13 cellular contexts compared by ENCODE assay signal in genomic region chr19:2333807-2334211, GRCh38. TPM values are rescaled to one million over a fixed set of nuclear protein-coding genes. Genes with fewer than 3 reads are reported as not detected.
A peak's percentile ranks its signal among the peaks of the same experiment; 100 is the strongest.
DNase-seq lines count a peak whose midpoint lies in the region; TF ChIP-seq lines count a peak whose summit lies in the region.
"Had no signal": no experiment of that assay in that cellular context is flagged by ENCODE, and none has a peak within 500 bp of the region (broad histone marks: within the 10 kb centered on the region; RNA-seq: fewer than 3 reads in every experiment).

No MANE protein-coding gene starts in this region.

- H3K18ac ChIP-seq in H9 (ENCODE audit: insufficient read length, low read depth, low read length) = no peak overlapping the region

- no peak overlapping the region for H2AFZ ChIP-seq in H9 (ENCODE audit: low read length)

- CTCF ChIA-PET in CD8-positive, alpha-beta memory T cell (lab: Charles Lee) = no interaction called here

- intact Hi-C loops in ascending aorta (cut with DNase I) = no loop called here

- POLR2A ChIA-PET in CD8-positive, alpha-beta memory T cell (lab: Charles Lee) = no interaction called here

- no peak for DNase-seq in H9
- DNase-seq in ascending aorta (ENCODE audit: low spot score in 2 of 2) = no peak
- DNase-seq in CD8-positive, alpha-beta memory T cell = no peak
- DNase-seq in NCI-H146 (lab: John Stamatoyannopoulos, UW) = no peak
- DNase-seq in GM13976 (ENCODE audit: low spot score) = no peak
- DNase-seq: CD4-positive, CD25-positive, alpha-beta regulatory T cell; IMR-90; sigmoid colon had no signal

- H3K27me3 ChIP-seq in BLaER1 treated with 17β-estradiol and CSF1 and Interleukin-3, amounts not matched to agents 10 nM and 100 nM = peaks cover 0 to 3% (median 0%) of the 10 kb centered on the region in 11 experiments; a peak in 1 of 22 replicates
- H3K27me3 ChIP-seq in H9 (ENCODE audit: insufficient read depth, low read length) (no peaks in the 10 kb centered on the region), ascending aorta (no peaks in the 10 kb centered on the region)
- H3K27me3 ChIP-seq in CD8-positive, alpha-beta memory T cell (ENCODE audit: insufficient read depth, low read length, poor library complexity, severe bottlenecking) = no peaks in the 10 kb centered on the region
- H3K27me3 ChIP-seq: sigmoid colon had no signal

- no peak overlapping the region for H2BK12ac ChIP-seq in H9 (ENCODE audit: insufficient read length, low read depth, low read length)

- peaks cover 2% of the 10 kb centered on the region for H3K79me1 ChIP-seq in H9 (ENCODE audit: insufficient read depth, low read depth, low read length, poor library complexity, severe bottlenecking)

- H3K14ac ChIP-seq in H9 (ENCODE audit: insufficient read depth, low read length) = no peak overlapping the region

- no peak overlapping the region for H4K91ac ChIP-seq in H9 (ENCODE audit: insufficient read length, low read depth, low read length)

- peaks cover 9% of the 10 kb centered on the region for H3K23me2 ChIP-seq in H9 (ENCODE audit: insufficient read length, low read depth, low read length, poor library complexity, severe bottlenecking)

- H3K9me3 Mint-ChIP-seq in H9 (peaks cover 3 to 6% of the 10 kb centered on the region in 2 experiments; a peak in 4 of 5 replicates), nephron (no peaks in the 10 kb centered on the region)
- no peaks in the 10 kb centered on the region for H3K9me3 Mint-ChIP-seq in CD8-positive, alpha-beta memory T cell

- peaks cover 52 to 93% (median 58%) of the 10 kb centered on the region in 11 experiments for H4K20me1 ChIP-seq in BLaER1 treated with 17β-estradiol and CSF1 and Interleukin-3, amounts not matched to agents 10 nM and 100 nM
- H4K20me1 ChIP-seq in H9 (ENCODE audit: control insufficient read depth, insufficient read depth, insufficient read length) = peaks cover 5% of the 10 kb centered on the region

- H3K23ac ChIP-seq in H9 (ENCODE audit: insufficient read length, low read depth, low read length) = no peak overlapping the region

- no CpG with 5 or more reads among the region's 11 CpGs for WGBS in H9 (ENCODE audit: extremely low coverage, insufficient read length, low lambda C conversion rate)

- peak overlapping the region in 8 of 10 experiments; percentile 21 to 91 (median 51); a peak in 12 of 20 replicates for H3K4me3 ChIP-seq in BLaER1 treated with 17β-estradiol and CSF1 and Interleukin-3, amounts not matched to agents 10 nM and 100 nM
- no peak overlapping the region for H3K4me3 ChIP-seq in ascending aorta
- no peak overlapping the region for H3K4me3 ChIP-seq in CD8-positive, alpha-beta memory T cell (ENCODE audit: low read length)
- H3K4me3 ChIP-seq: sigmoid colon had no signal

- H3K36me3 Mint-ChIP-seq in H9 (ENCODE audit: insufficient read depth in 1 of 3, low read depth in 3 of 3) = peaks cover 4 to 19% (median 7%) of the 10 kb centered on the region in 3 experiments
- H3K36me3 Mint-ChIP-seq in nephron (ENCODE audit: low read depth) = no peaks in the 10 kb centered on the region
- H3K36me3 Mint-ChIP-seq in CD8-positive, alpha-beta memory T cell = peaks cover 0 to 17% (median 0%) of the 10 kb centered on the region in 3 donors

- no peak overlapping the region for H3K56ac ChIP-seq in H9 (ENCODE audit: insufficient read length, low read depth, low read length)

- H3K9me3 ChIP-seq in BLaER1 treated with 17β-estradiol and CSF1 and Interleukin-3, amounts not matched to agents 10 nM and 100 nM (replicated peaks in 1 of 11) = peaks cover 0 to 8% (median 0%) of the 10 kb centered on the region in 11 experiments; a peak in 4 of 22 replicates
- no peaks in the 10 kb centered on the region for H3K9me3 ChIP-seq in H9 (ENCODE audit: control insufficient read depth, low read depth, low read length)
- no peaks in the 10 kb centered on the region for H3K9me3 ChIP-seq in ascending aorta
- H3K9me3 ChIP-seq in CD8-positive, alpha-beta memory T cell (ENCODE audit: low read length) = no peaks in the 10 kb centered on the region
- H3K9me3 ChIP-seq: sigmoid colon had no signal

- H3K4me1 Mint-ChIP-seq in H9 = peaks cover 26 to 46% of the 10 kb centered on the region in 2 experiments
- peaks cover 61% of the 10 kb centered on the region for H3K4me1 Mint-ChIP-seq in nephron
- peaks cover 18 to 42% (median 21%) of the 10 kb centered on the region in 3 donors for H3K4me1 Mint-ChIP-seq in CD8-positive, alpha-beta memory T cell

- H3K27ac Mint-ChIP-seq in H9 (peak overlapping the region; percentile 75 to 94 (median 91); a peak in 6 of 7 replicates), nephron (peak overlapping the region; percentile 53 to 94 (median 85))
- peak overlapping the region in 1 of 8 donors; percentile 89 for H3K27ac Mint-ChIP-seq in CD8-positive, alpha-beta memory T cell
- H3K27ac Mint-ChIP-seq: activated T-helper 17 cell treated with anti-CD3 and anti-CD28 coated beads, Interleukin-2, amount 50 U/mL, for 72 hours had no signal

- peak; percentile 39; the same call in 2 of the 3 replicates for TF ChIP-seq CTCF in H9 (conservative IDR thresholded peaks at IDR 0.05)
- TF ChIP-seq CTCF in nephron (IDR thresholded peaks at IDR 0.05; ENCODE audit: unreplicated experiment in 3 of 3) = no peak
- no peak for TF ChIP-seq CTCF in ascending aorta (IDR thresholded peaks at IDR 0.05)
- no peak for TF ChIP-seq CTCF in GM13976 (IDR thresholded peaks at IDR 0.05; ENCODE audit: borderline replicate concordance, control extremely low read depth, extremely low read depth, insufficient read depth, missing control alignments)

- no peak overlapping the region for H4K5ac ChIP-seq in H9 (ENCODE audit: insufficient read length, low read depth, low read length)

- H3K27me3 Mint-ChIP-seq in H9 (ENCODE audit: low read depth) (peaks cover 1% of the 10 kb centered on the region; the same call in 1 of the 2 replicates), nephron (ENCODE audit: low read depth) (no peaks in the 10 kb centered on the region)
- peaks cover 0 to 2% of the 10 kb centered on the region in 2 donors for H3K27me3 Mint-ChIP-seq in CD8-positive, alpha-beta memory T cell
- H3K27me3 Mint-ChIP-seq: activated T-helper 17 cell treated with anti-CD3 and anti-CD28 coated beads, Interleukin-2, amount 50 U/mL, for 72 hours; CD4-positive, CD25-positive, alpha-beta regulatory T cell had no signal

- H2BK15ac ChIP-seq in H9 (ENCODE audit: low read depth, low read length) = no peak overlapping the region

- H3K36me3 ChIP-seq in BLaER1 treated with 17β-estradiol and CSF1 and Interleukin-3, amounts not matched to agents 10 nM and 100 nM = peaks cover 2 to 24% (median 4%) of the 10 kb centered on the region in 11 experiments; a peak in 18 of 22 replicates
- peaks cover under 1 to 7% of the 10 kb centered on the region in 2 donors for H3K36me3 ChIP-seq in ascending aorta
- no peaks in the 10 kb centered on the region for H3K36me3 ChIP-seq in CD8-positive, alpha-beta memory T cell (ENCODE audit: insufficient read depth, low read length)

- H3K4me2 ChIP-seq in BLaER1 treated with 17β-estradiol and CSF1 and Interleukin-3, amounts not matched to agents 10 nM and 100 nM = peak overlapping the region; percentile 84 to 98 (median 97)
- H3K4me2 ChIP-seq in H9 (ENCODE audit: insufficient read depth, insufficient read length, low read length) = no peak overlapping the region

- H3K9ac ChIP-seq in BLaER1 treated with 17β-estradiol and CSF1 and Interleukin-3, amounts not matched to agents 10 nM and 100 nM = peak overlapping the region; percentile 44 to 97 (median 72); a peak in 20 of 22 replicates
- no peak overlapping the region for H3K9ac ChIP-seq in H9 (ENCODE audit: extremely low read depth, insufficient read length, low read length)

- H2AK5ac ChIP-seq in H9 (ENCODE audit: insufficient read length, low read length) = no peak overlapping the region

- no peak overlapping the region for H3T11ph ChIP-seq in H9 (ENCODE audit: low read length)

- H3K27ac ChIP-seq in BLaER1 treated with 17β-estradiol and CSF1 and Interleukin-3, amounts not matched to agents 10 nM and 100 nM = peak overlapping the region in 9 of 11 experiments; percentile 40 to 98 (median 93); a peak in 20 of 22 replicates
- H3K27ac ChIP-seq in H9 (ENCODE audit: insufficient read length, low read depth, low read length) (no peak overlapping the region), angular gyrus (ENCODE audit: low read depth, low read length) (peak overlapping the region; percentile 17), ascending aorta (no peak overlapping the region)
- H3K27ac ChIP-seq in CD8-positive, alpha-beta memory T cell (ENCODE audit: low read depth, low read length) = no peak overlapping the region

- H3K4me1 ChIP-seq in BLaER1 treated with 17β-estradiol and CSF1 and Interleukin-3, amounts not matched to agents 10 nM and 100 nM = peaks cover 75 to 94% (median 85%) of the 10 kb centered on the region in 10 experiments
- peaks cover 5% of the 10 kb centered on the region; the same call in 1 of the 2 replicates for H3K4me1 ChIP-seq in H9 (ENCODE audit: insufficient read depth, low read length)
- H3K4me1 ChIP-seq in ascending aorta = peaks cover 2 to 22% of the 10 kb centered on the region in 2 donors
- H3K4me1 ChIP-seq in CD8-positive, alpha-beta memory T cell (ENCODE audit: insufficient read depth, low read length) = peaks cover 33% of the 10 kb centered on the region

- H4K8ac ChIP-seq in H9 (replicated peaks; ENCODE audit: insufficient read length, low read depth, low read length) = no peak overlapping the region

- H2BK20ac ChIP-seq in H9 (ENCODE audit: low read depth, low read length, poor library complexity, severe bottlenecking) = no peak overlapping the region

- in situ Hi-C loops in GM13976 (cut with MboI; ENCODE audit: low sequenced_read_pairs, unreplicated experiment) = no loop called here

- no peak overlapping the region for H2BK120ac ChIP-seq in H9 (ENCODE audit: low read depth, low read length, poor library complexity, severe bottlenecking)

- no peak overlapping the region for H3K4ac ChIP-seq in H9 (ENCODE audit: low read depth, low read length)

- H2BK5ac ChIP-seq in H9 (ENCODE audit: insufficient read length, low read length) = no peak overlapping the region

- peak overlapping the region in 1 of 2 experiments; percentile 18; a peak in 1 of 5 replicates for H3K4me3 Mint-ChIP-seq in H9
- peak overlapping the region; percentile 43 to 59 (median 44) for H3K4me3 Mint-ChIP-seq in nephron
- no peak overlapping the region for H3K4me3 Mint-ChIP-seq in CD8-positive, alpha-beta memory T cell
- H3K4me3 Mint-ChIP-seq: activated T-helper 17 cell treated with anti-CD3 and anti-CD28 coated beads, Interleukin-2, amount 50 U/mL, for 72 hours had no signal

- H3K79me2 ChIP-seq in H9 (ENCODE audit: insufficient read depth, low read length) = peaks cover 7% of the 10 kb centered on the region; the same call in 1 of the 2 replicates

RNA-seq across cellular contexts. Expression of gene SPPL2B, which starts 5.3 kb away (rescaled TPM):
- total RNA-seq in H9 (2021) (69.4 and 73.7 TPM in 2 replicates), ascending aorta (95.7 TPM)
- total RNA-seq in CD8-positive, alpha-beta memory T cell = 10 to 100 TPM; 39.0 to 41.4 TPM
- 8.4 TPM for polyA plus RNA-seq in CD8-positive, alpha-beta memory T cell

RNA-seq across cellular contexts. Expression of gene LSM7, which starts 5.4 kb away (rescaled TPM):
- 187 and 202 TPM in 2 replicates for total RNA-seq in H9 (2021)
- total RNA-seq in ascending aorta = 31.4 TPM
- total RNA-seq in CD8-positive, alpha-beta memory T cell = 100 to 1,000 TPM; 163 to 168 TPM
- polyA plus RNA-seq in CD8-positive, alpha-beta memory T cell = 162 TPM

RNA-seq across cellular contexts. Expression of gene LINGO3, which starts 25.9 kb away (rescaled TPM):
- total RNA-seq in H9 (2021) (0.28 and 0.61 TPM in 2 replicates), ascending aorta (not detected)
- under 1 TPM; 0.09 to 0.15 TPM for total RNA-seq in CD8-positive, alpha-beta memory T cell
- 9.2 TPM for polyA plus RNA-seq in CD8-positive, alpha-beta memory T cell
- total RNA-seq: dermis microvascular lymphatic vessel endothelial cell, IMR-90 had no signal
- polyA plus RNA-seq: IMR-90 had no signal

RNA-seq across cellular contexts. Expression of gene TMPRSS9, which starts 26.3 kb away (rescaled TPM):
- total RNA-seq in H9 (2021) = 0.24 and 0.33 TPM in 2 replicates
- not detected for total RNA-seq in ascending aorta
- not detected for total RNA-seq in CD8-positive, alpha-beta memory T cell
- polyA plus RNA-seq in CD8-positive, alpha-beta memory T cell = not detected
- total RNA-seq: activated T-helper 17 cell treated with anti-CD3 and anti-CD28 coated beads, Interleukin-2, amount 50 U/mL, for 72 hours; dermis microvascular lymphatic vessel endothelial cell; IMR-90 had no signal
- polyA plus RNA-seq: CD4-positive, CD25-positive, alpha-beta regulatory T cell; IMR-90 had no signal

RNA-seq across cellular contexts. Expression of gene PEAK3, which starts 51.8 kb away (rescaled TPM):
- total RNA-seq in H9 (2021) (not detected in 2 replicates), ascending aorta (4.7 TPM)
- not detected for total RNA-seq in CD8-positive, alpha-beta memory T cell
- polyA plus RNA-seq in CD8-positive, alpha-beta memory T cell = 0.79 TPM
- total RNA-seq: CD4-positive, CD25-positive, alpha-beta regulatory T cell had no signal

Comparison
In these comparisons a context has a peak if more than half of its experiments do, and no peak if none do; other contexts are left out.
1. H3K27ac ChIP-seq: peak in BLaER1 treated with 17β-estradiol and CSF1 and Interleukin-3, amounts not matched to agents 10 nM and 100 nM (9 of 11) and angular gyrus (single experiment); none in H9 (single experiment), ascending aorta (0 of 2) and CD8-positive, alpha-beta memory T cell (single experiment).
2. H3K4me3 ChIP-seq: peak in BLaER1 treated with 17β-estradiol and CSF1 and Interleukin-3, amounts not matched to agents 10 nM and 100 nM (8 of 10); none in ascending aorta (0 of 2) and CD8-positive, alpha-beta memory T cell (single experiment).
3. H3K4me3 Mint-ChIP-seq: peak in nephron (3 of 3); none in CD8-positive, alpha-beta memory T cell (0 of 7).